7 cellular contexts compared by ENCODE assay signal in the genomic region with DNA sequence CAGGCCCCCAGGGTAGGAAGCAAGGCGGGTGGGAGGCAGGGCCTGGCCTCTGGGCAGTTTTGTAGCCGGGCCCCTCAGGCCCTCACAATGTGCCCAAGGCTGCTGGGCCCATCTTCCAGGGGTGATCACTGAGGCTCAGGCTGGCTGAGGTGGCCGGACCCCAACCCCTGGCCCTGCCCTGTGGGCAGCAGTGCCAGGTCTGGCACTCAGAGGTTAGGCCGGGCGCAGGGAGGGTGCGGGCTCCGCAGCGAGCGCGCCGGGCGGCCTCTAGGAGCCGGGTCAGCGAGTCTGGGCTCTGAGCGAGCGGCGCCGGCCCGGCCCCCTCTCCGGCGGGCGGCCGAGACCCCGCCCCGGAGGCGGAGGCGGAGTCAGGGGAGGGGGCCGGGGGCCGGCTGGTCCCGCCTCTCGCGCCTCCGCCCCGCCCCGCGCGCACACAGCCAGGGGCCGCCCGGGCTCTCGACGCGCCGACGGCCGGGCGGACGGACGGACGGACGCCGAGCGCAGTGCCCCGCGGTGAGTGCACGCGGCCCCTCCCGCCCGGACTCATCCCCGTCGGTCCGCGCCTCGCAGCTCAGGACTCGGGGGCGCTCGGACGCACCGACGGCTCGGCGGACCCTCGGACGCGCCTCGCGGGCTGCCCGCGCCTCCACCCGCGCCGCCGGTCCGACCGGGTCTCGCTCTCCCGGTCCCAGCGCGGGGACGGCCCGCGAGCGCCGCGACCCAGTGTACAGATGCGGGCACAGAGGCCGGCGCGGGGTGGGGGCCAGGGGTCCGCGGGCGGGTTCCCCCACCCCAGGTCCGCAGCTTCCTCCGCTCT. TPM values are rescaled to one million over a fixed set of nuclear protein-coding genes. Genes with fewer than 3 reads are reported as not detected.
DNase-seq lines count a peak whose midpoint lies in the region; ATAC-seq, FAIRE-seq and TF ChIP-seq lines count a peak whose summit lies in the region.

Gene FBLN2 (plus strand): TSS at position 430 of the 817 bp plus-strand sequence. CDS start 21,231 bp downstream, outside the sequence.

- POLR2A ChIA-PET in activated CD8-positive, alpha-beta T cell treated with anti-CD3 and anti-CD28 coated beads, Interleukin-2, amount 10 ng/mL, durations not matched to agents 7 days and 5 days (lab: Charles Lee) = no interaction called here

- H3K9ac ChIP-seq in H9 (ENCODE audit: extremely low read depth, insufficient read length, low read length) = no peak within 1 kb of the TSS

- H3K4me3 Mint-ChIP-seq in H9 (peak within 1 kb of the TSS; percentile 51 to 79), osteocyte (ENCODE audit: unreplicated experiment) (peak within 1 kb of the TSS; percentile 77)
- H3K4me3 Mint-ChIP-seq in activated CD8-positive, alpha-beta T cell treated with anti-CD3 and anti-CD28 coated beads, Interleukin-2, amount 10 ng/mL, durations not matched to agents 7 days and 5 days = peak within 1 kb of the TSS; percentile 44

- no peak within 1 kb of the TSS for H3K27ac ChIP-seq in H9 (ENCODE audit: insufficient read length, low read depth, low read length)

- no peak within 1 kb of the TSS for H3K23ac ChIP-seq in H9 (ENCODE audit: insufficient read length, low read depth, low read length)

- H2AFZ ChIP-seq in H9 (ENCODE audit: low read length) = no peak within 1 kb of the TSS

- no peak within 1 kb of the TSS for H2BK5ac ChIP-seq in H9 (ENCODE audit: insufficient read length, low read length)

- DNase-seq in H9 (peak; percentile 71), frontal cortex (ENCODE audit: low spot score in 2 of 2) (peak; percentile 63 to 80), osteocyte (ENCODE audit: extremely low spot score, unreplicated experiment) (no peak), Kasumi-1 (lab: John Stamatoyannopoulos, UW) (no peak), cerebellar nuclear complex (lab: John Stamatoyannopoulos, UW) (no peak), DMS153 (lab: John Stamatoyannopoulos, UW) (no peak)
- no peak for DNase-seq in activated CD8-positive, alpha-beta T cell treated with anti-CD3 and anti-CD28 coated beads, Interleukin-2, amount 10 ng/mL, durations not matched to agents 7 days and 5 days

- no peak within 1 kb of the TSS for H4K8ac ChIP-seq in H9 (replicated peaks; ENCODE audit: insufficient read length, low read depth, low read length)

- peaks cover 41% of the 10 kb centered on the region for H3K27me3 Mint-ChIP-seq in H9 (ENCODE audit: low read depth)
- peaks cover 36% of the 10 kb centered on the region for H3K27me3 Mint-ChIP-seq in activated CD8-positive, alpha-beta T cell treated with anti-CD3 and anti-CD28 coated beads, Interleukin-2, amount 10 ng/mL, durations not matched to agents 7 days and 5 days (ENCODE audit: low read depth)
- H3K27me3 Mint-ChIP-seq in osteocyte (ENCODE audit: unreplicated experiment) = no peaks in the 10 kb centered on the region

- peak within 1 kb of the TSS; percentile 64; the same call in 1 of the 2 replicates for H3K14ac ChIP-seq in H9 (ENCODE audit: insufficient read depth, low read length)

- H2AK5ac ChIP-seq in H9 (ENCODE audit: insufficient read length, low read length) = no peak within 1 kb of the TSS

- H3K4me2 ChIP-seq in H9 (ENCODE audit: insufficient read depth, insufficient read length, low read length) = peak within 1 kb of the TSS; percentile 30

- no peak for TF ChIP-seq CTCF in H9 (conservative IDR thresholded peaks at IDR 0.05)
- TF ChIP-seq CTCF in osteocyte (IDR thresholded peaks at IDR 0.05) = no peak

- WGBS in H9 (ENCODE audit: extremely low coverage, insufficient read length, low lambda C conversion rate) = no CpG with 5 or more reads among the region's 103 CpGs

- H3K9me3 Mint-ChIP-seq in H9 (no peaks in the 10 kb centered on the region), osteocyte (ENCODE audit: unreplicated experiment) (no peaks in the 10 kb centered on the region)
- no peaks in the 10 kb centered on the region for H3K9me3 Mint-ChIP-seq in activated CD8-positive, alpha-beta T cell treated with anti-CD3 and anti-CD28 coated beads, Interleukin-2, amount 10 ng/mL, durations not matched to agents 7 days and 5 days (ENCODE audit: insufficient read depth)

- H3K4ac ChIP-seq in H9 (ENCODE audit: low read depth, low read length) = no peak within 1 kb of the TSS

- H4K91ac ChIP-seq in H9 (ENCODE audit: insufficient read length, low read depth, low read length) = no peak within 1 kb of the TSS

- FAIRE-seq in frontal cortex (lab: Jason Lieb, UNC) = no peak

- H3K23me2 ChIP-seq in H9 (ENCODE audit: insufficient read length, low read depth, low read length, poor library complexity, severe bottlenecking) = no peaks in the 10 kb centered on the region

- no peaks in the 10 kb centered on the region; the same call in 1 of the 2 replicates for H3K4me1 ChIP-seq in H9 (ENCODE audit: insufficient read depth, low read length)

- CTCF ChIA-PET in activated CD8-positive, alpha-beta T cell treated with anti-CD3 and anti-CD28 coated beads, Interleukin-2, amount 10 ng/mL, durations not matched to agents 7 days and 5 days (lab: Charles Lee) = interaction anchor here (1.9 kb wide), 1 partner anchor 11 kb away, joined by 4 read pairs; no protein-coding TSS in a partner anchor

- H3K4me1 Mint-ChIP-seq in H9 (peaks cover 22 to 51% of the 10 kb centered on the region in 2 experiments), osteocyte (ENCODE audit: unreplicated experiment) (peaks cover 70% of the 10 kb centered on the region)
- peaks cover 53% of the 10 kb centered on the region for H3K4me1 Mint-ChIP-seq in activated CD8-positive, alpha-beta T cell treated with anti-CD3 and anti-CD28 coated beads, Interleukin-2, amount 10 ng/mL, durations not matched to agents 7 days and 5 days (ENCODE audit: low read depth)

- no peak within 1 kb of the TSS for H3K56ac ChIP-seq in H9 (ENCODE audit: insufficient read length, low read depth, low read length)

- no peak within 1 kb of the TSS for H3K18ac ChIP-seq in H9 (ENCODE audit: insufficient read length, low read depth, low read length)

- H3K9me3 ChIP-seq in H9 (ENCODE audit: control insufficient read depth, low read depth, low read length) = no peaks in the 10 kb centered on the region

- no peaks in the 10 kb centered on the region; the same call in 1 of the 2 replicates for H3K27me3 ChIP-seq in H9 (ENCODE audit: insufficient read depth, low read length)

- H2BK15ac ChIP-seq in H9 (ENCODE audit: low read depth, low read length) = no peak within 1 kb of the TSS

- no peak within 1 kb of the TSS for H4K5ac ChIP-seq in H9 (ENCODE audit: insufficient read length, low read depth, low read length)

- H3K36me3 Mint-ChIP-seq in H9 (ENCODE audit: insufficient read depth in 1 of 3, low read depth in 3 of 3) (no peaks in the 10 kb centered on the region), osteocyte (ENCODE audit: unreplicated experiment) (no peaks in the 10 kb centered on the region)
- H3K36me3 Mint-ChIP-seq in activated CD8-positive, alpha-beta T cell treated with anti-CD3 and anti-CD28 coated beads, Interleukin-2, amount 10 ng/mL, durations not matched to agents 7 days and 5 days (ENCODE audit: low read depth) = no peaks in the 10 kb centered on the region

- no peaks in the 10 kb centered on the region for H3K79me2 ChIP-seq in H9 (ENCODE audit: insufficient read depth, low read length)

- no peak within 1 kb of the TSS for H2BK120ac ChIP-seq in H9 (ENCODE audit: low read depth, low read length, poor library complexity, severe bottlenecking)

- no peak within 1 kb of the TSS for H3K27ac Mint-ChIP-seq in H9
- H3K27ac Mint-ChIP-seq in activated CD8-positive, alpha-beta T cell treated with anti-CD3 and anti-CD28 coated beads, Interleukin-2, amount 10 ng/mL, durations not matched to agents 7 days and 5 days = no peak within 1 kb of the TSS
- H3K27ac Mint-ChIP-seq in osteocyte (ENCODE audit: unreplicated experiment) = peak within 1 kb of the TSS; percentile 68

- no peaks in the 10 kb centered on the region for H3K79me1 ChIP-seq in H9 (ENCODE audit: insufficient read depth, low read depth, low read length, poor library complexity, severe bottlenecking)

- H2BK12ac ChIP-seq in H9 (ENCODE audit: insufficient read length, low read depth, low read length) = no peak within 1 kb of the TSS

- no peak within 1 kb of the TSS for H3T11ph ChIP-seq in H9 (ENCODE audit: low read length)

- H4K20me1 ChIP-seq in H9 (ENCODE audit: control insufficient read depth, insufficient read depth, insufficient read length) = no peaks in the 10 kb centered on the region

- ATAC-seq in activated CD8-positive, alpha-beta T cell treated with anti-CD3 and anti-CD28 coated beads, Interleukin-2, amount 10 ng/mL, durations not matched to agents 7 days and 5 days = peak; percentile 16

- no peak within 1 kb of the TSS for H2BK20ac ChIP-seq in H9 (ENCODE audit: low read depth, low read length, poor library complexity, severe bottlenecking)

RNA-seq across cellular contexts. Expression of gene FBLN2, which starts in this region (rescaled TPM):
- total RNA-seq in H9 (2021) = 9.8 and 11.8 TPM in 2 replicates
- total RNA-seq in activated CD8-positive, alpha-beta T cell treated with anti-CD3 and anti-CD28 coated beads, Interleukin-2, amount 10 ng/mL, durations not matched to agents 7 days and 5 days = 1 to 10 TPM; 1.8 to 2.6 TPM
- total RNA-seq in frontal cortex = 5.3 TPM
- total RNA-seq in osteocyte = 215 and 251 TPM in 2 replicates

Comparison
In these comparisons a context has a peak if more than half of its experiments do, and no peak if none do; other contexts are left out.
1. RNA of gene FBLN2 (total RNA-seq): 215 to 251 TPM in osteocyte; 9.8 to 11.8 TPM in H9, 5.3 TPM in frontal cortex (single experiment) and 1.8 to 2.6 TPM in activated CD8-positive, alpha-beta T cell treated with anti-CD3 and anti-CD28 coated beads, Interleukin-2, amount 10 ng/mL, durations not matched to agents 7 days and 5 days; every median in the first group is over 10 times any median in the second.
2. DNase-seq: peak in H9 (single experiment) and frontal cortex (2 of 2); none in activated CD8-positive, alpha-beta T cell treated with anti-CD3 and anti-CD28 coated beads, Interleukin-2, amount 10 ng/mL, durations not matched to agents 7 days and 5 days (single experiment), osteocyte (single experiment), Kasumi-1 (0 of 2), cerebellar nuclear complex (0 of 2) and DMS153 (single experiment).
3. Peak in every context shown above with its lines, with median percentiles within 50 percentile points of each other: H3K4me3 Mint-ChIP-seq.